17 cellular contexts compared by ENCODE assay signal in the genomic region with DNA sequence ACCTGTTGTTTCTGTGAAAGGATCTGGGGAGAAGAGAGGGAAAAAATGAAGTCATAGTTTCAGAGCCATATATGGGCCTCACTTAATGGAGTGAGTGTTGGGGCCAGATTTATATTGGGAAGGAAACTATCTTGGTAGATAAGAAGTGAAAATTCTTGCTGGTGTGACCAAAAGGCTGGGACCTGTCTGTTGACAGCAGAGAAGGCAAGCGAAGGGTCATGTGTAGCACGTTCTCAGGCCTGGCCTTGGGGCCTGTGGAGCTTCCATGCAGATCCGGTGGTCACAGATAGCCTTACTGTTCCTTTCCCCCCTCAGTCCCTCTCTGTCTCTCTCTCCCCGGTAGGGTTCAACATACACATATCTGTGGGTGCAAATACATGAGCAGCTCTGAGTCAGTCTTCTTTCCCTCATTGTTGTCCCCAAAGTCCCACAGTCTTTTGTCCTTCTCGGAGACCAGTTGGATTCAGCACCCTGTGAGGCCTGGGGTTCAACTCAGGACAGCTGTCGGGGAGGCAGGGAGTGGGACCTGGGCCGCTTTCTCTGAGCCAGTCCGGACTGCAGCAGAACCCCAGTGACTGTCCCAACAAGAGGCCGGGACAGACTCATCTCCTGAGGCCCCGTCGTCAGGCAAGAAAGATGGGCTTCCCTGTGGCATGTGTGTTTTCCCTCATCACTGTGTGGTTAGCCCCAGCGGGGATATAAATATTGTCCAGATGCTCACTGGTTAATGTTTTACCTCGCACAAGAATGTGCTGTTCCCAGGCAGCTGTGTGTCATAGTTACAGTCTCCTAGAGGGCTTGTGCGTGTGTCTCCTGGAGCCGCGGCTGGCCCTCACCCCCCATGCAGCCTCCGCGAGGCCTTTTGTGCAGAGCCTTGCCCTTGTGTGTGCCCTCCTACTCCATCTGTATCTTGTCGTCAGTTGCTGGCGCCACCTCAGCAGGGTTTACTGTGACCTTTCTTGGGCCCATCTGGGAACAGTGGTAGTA. TPM values are rescaled to one million over a fixed set of nuclear protein-coding genes. Genes with fewer than 3 reads are reported as not detected.
DNase-seq lines count a peak whose midpoint lies in the region; ATAC-seq, FAIRE-seq and TF ChIP-seq lines count a peak whose summit lies in the region.
"Had no signal": no experiment of that assay in that cellular context is flagged by ENCODE, and none has a peak within 500 bp of the region (broad histone marks: within the 10 kb centered on the region; RNA-seq: fewer than 3 reads in every experiment).

No MANE protein-coding gene starts in this region.

- peaks cover 9 to 10% of the 10 kb centered on the region in 2 donors for H3K4me1 Mint-ChIP-seq in natural killer cell

- no peaks in the 10 kb centered on the region for H3F3A ChIP-seq in smooth muscle cell (ENCODE audit: low read depth)

- no peak overlapping the region for H3K4me3 Mint-ChIP-seq in natural killer cell
- H3K4me3 Mint-ChIP-seq: activated B cell treated with CpG ODN at 0.5 μM for 24 hours had no signal

- H3K4me2 ChIP-seq in K562 (ENCODE audit: insufficient read depth, low read length), result no peak overlapping the region
- H3K4me2 ChIP-seq in smooth muscle cell, result peak overlapping the region; percentile 66

- H3K27me3 ChIP-seq in K562 (ENCODE audit: control insufficient read depth in 2 of 2, insufficient read depth in 2 of 2, low read length in 2 of 2) (no peaks in the 10 kb centered on the region), kidney epithelial cell (ENCODE audit: control insufficient read depth, insufficient read depth, low read length) (no peaks in the 10 kb centered on the region), smooth muscle cell (ENCODE audit: low read depth) (no peaks in the 10 kb centered on the region)

- H3K9me1 ChIP-seq in K562 (ENCODE audit: control insufficient read depth, insufficient read depth, low read length), result no peaks in the 10 kb centered on the region

- H3K36me3 ChIP-seq in K562 (ENCODE audit: control insufficient read depth, insufficient read depth, low read length), result no peaks in the 10 kb centered on the region
- H3K36me3 ChIP-seq in kidney epithelial cell (ENCODE audit: control insufficient read depth, insufficient read depth, low read length), result no peaks in the 10 kb centered on the region
- no peaks in the 10 kb centered on the region for H3K36me3 ChIP-seq in smooth muscle cell (ENCODE audit: low read depth)

- BruUV-seq in K562 (replicated peaks; lab: Mats Ljungman, UMichigan), result no TSS peak

- H3K9me3 Mint-ChIP-seq in natural killer cell, result no peaks in the 10 kb centered on the region
- H3K9me3 Mint-ChIP-seq: activated B cell treated with CpG ODN at 0.5 μM for 24 hours had no signal

- DNase-seq in NCI-H1417 (lab: John Stamatoyannopoulos, UW) (peak in 2 of 3 experiments; percentile 19 to 53), NCI-H1417 treated with DMSO at 0.1 percent for 48 hours (lab: John Stamatoyannopoulos, UW) (no peak), K562 (ENCODE audit: extremely low read depth in 1 of 4, low spot score in 3 of 4) (no peak), kidney epithelial cell (ENCODE audit: low read depth) (peak; percentile 92), smooth muscle cell (lab: John Stamatoyannopoulos, UW; ENCODE audit: unreplicated experiment) (peak; percentile 3), natural killer cell (no peak)
- no peak for DNase-seq in activated effector memory CD4-positive, alpha-beta T cell treated with Interleukin-2 at 50 U/mL for 16 hours
- DNase-seq: activated B cell treated with CpG ODN at 0.5 μM for 24 hours; activated T-cell treated with anti-CD3 and anti-CD28 coated beads, Interleukin-2, amount 50 U/mL, for 1 hour; erythroblast; Kasumi-1; NCI-H524 treated with DMSO at 0.1 percent for 48 hours; occipital lobe; stimulated activated CD4-positive, alpha-beta T cell treated with anti-CD3 and anti-CD28 coated beads, Interleukin-4, amount 100 ng/mL, for 1 hour had no signal

- 81% methylated on average over 19 of the region's 20 CpGs for WGBS in K562 (ENCODE audit: insufficient coverage, low coverage, missing lambda C conversion rate)
- WGBS in smooth muscle cell (ENCODE audit: low lambda C conversion rate), result 40% methylated on average over 20 of the region's 20 CpGs

- H3K4me1 ChIP-seq in K562 (replicated peaks in 1 of 2; ENCODE audit: control insufficient read depth in 2 of 2, insufficient read depth in 2 of 2, low read length in 2 of 2) (peaks cover 7 to 9% of the 10 kb centered on the region in 2 experiments; a peak in 4 of 5 replicates), smooth muscle cell (ENCODE audit: low read depth) (peaks cover 4% of the 10 kb centered on the region)

- FAIRE-seq in K562 (lab: Jason Lieb, UNC), result no peak

- H3K27ac Mint-ChIP-seq in natural killer cell, result no peak overlapping the region
- H3K27ac Mint-ChIP-seq: activated B cell treated with CpG ODN at 0.5 μM for 24 hours had no signal

- TF ChIP-seq POLR2A in K562 (conservative IDR thresholded peaks at IDR 0.05), result no peak

- no peaks in the 10 kb centered on the region for H4K20me1 ChIP-seq in K562 (replicated peaks; ENCODE audit: control insufficient read depth, insufficient read depth, low read length)
- no peaks in the 10 kb centered on the region for H4K20me1 ChIP-seq in smooth muscle cell (ENCODE audit: low read depth)

- ATAC-seq in K562 (peak; percentile 13), GM18861 (IDR thresholded peaks at IDR 0.05; ENCODE audit: unreplicated experiment) (no peak), natural killer cell (no peak)

- peak overlapping the region in 1 of 2 experiments; percentile 71; a peak in 2 of 4 replicates for H3K9ac ChIP-seq in K562 (ENCODE audit: insufficient read depth in 1 of 2, low read depth in 2 of 2, low read length in 2 of 2)
- peak overlapping the region; percentile 18 for H3K9ac ChIP-seq in smooth muscle cell (ENCODE audit: low read depth)

- TF ChIP-seq CTCF in K562 (IDR thresholded peaks at IDR 0.05 in 2 of 3, conservative IDR thresholded peaks at IDR 0.05 in 1 of 3; ENCODE audit: insufficient read depth in 2 of 3, low read depth in 1 of 3, low read length in 3 of 3), result no peak
- TF ChIP-seq CTCF in kidney epithelial cell (IDR thresholded peaks at IDR 0.05; ENCODE audit: insufficient read depth, low read length, poor library complexity, severe bottlenecking), result no peak
- TF ChIP-seq CTCF in smooth muscle cell (IDR thresholded peaks at IDR 0.05; ENCODE audit: borderline replicate concordance, insufficient read depth, poor library complexity, severe bottlenecking), result no peak
- no peak for TF ChIP-seq CTCF in natural killer cell (IDR thresholded peaks at IDR 0.05)

- POLR2A ChIA-PET in K562 (lab: Yijun Ruan, JAX), result interaction anchor here (0.6 to 1.2 kb wide), 2 partner anchors 14 to 16 kb away, joined by 4 read pairs; no protein-coding TSS in a partner anchor

- no peaks in the 10 kb centered on the region for H3K36me3 Mint-ChIP-seq in natural killer cell

- H3K4me3 ChIP-seq in K562 (no peak overlapping the region), kidney epithelial cell (ENCODE audit: low read depth, low read length) (no peak overlapping the region), smooth muscle cell (no peak overlapping the region)
- H3K4me3 ChIP-seq: SK-N-MC had no signal

- no peaks in the 10 kb centered on the region for H3K9me3 ChIP-seq in K562 (replicated peaks; ENCODE audit: control insufficient read depth, insufficient read depth, low read depth, low read length)
- H3K9me3 ChIP-seq in smooth muscle cell (replicated peaks; ENCODE audit: low read depth), result no peaks in the 10 kb centered on the region

- TF ChIP-seq RAD21 in K562 (CRISPR knock-in tag; conservative IDR thresholded peaks at IDR 0.05 in 1 of 2, IDR thresholded peaks at IDR 0.05 in 1 of 2), result no peak

- H3K79me2 ChIP-seq in K562 (ENCODE audit: control insufficient read depth, insufficient read depth, low read length) (peaks cover under 1% of the 10 kb centered on the region; the same call in 1 of the 3 replicates), smooth muscle cell (ENCODE audit: low read depth) (no peaks in the 10 kb centered on the region)

- no peak overlapping the region for H3K27ac ChIP-seq in K562 (ENCODE audit: extremely low read depth, low read depth, low read length)
- peak overlapping the region; percentile 29 for H3K27ac ChIP-seq in smooth muscle cell (ENCODE audit: low read depth)
- H3K27ac ChIP-seq: 22Rv1, SK-N-MC had no signal

- H2AFZ ChIP-seq in K562 (ENCODE audit: low read depth, low read length), result no peak overlapping the region
- H2AFZ ChIP-seq in smooth muscle cell (ENCODE audit: low read depth), result no peak overlapping the region

- CTCF ChIA-PET in K562 (lab: Yijun Ruan, JAX; ENCODE audit: low intra/inter-chr PET ratio), result interaction anchor here (0.6 kb wide), 1 partner anchor 97 kb away, joined by 3 read pairs; no protein-coding TSS in a partner anchor

- intact Hi-C loops in K562 (cut with micrococcal nuclease), result no loop called here
- intact Hi-C loops in natural killer cell (cut with micrococcal nuclease), result no loop called here

- in situ Hi-C loops in K562 (cut with MboI), result no loop called here

- H3K27me3 Mint-ChIP-seq in natural killer cell (ENCODE audit: low read depth in 2 of 2), result no peaks in the 10 kb centered on the region
- H3K27me3 Mint-ChIP-seq: activated B cell treated with CpG ODN at 0.5 μM for 24 hours had no signal

- TF ChIP-seq EP300 in K562 (IDR thresholded peaks at IDR 0.05; ENCODE audit: low read length), result no peak

TF ChIP-seq in K562, 482 proteins besides CTCF, POLR2A, EP300 and RAD21 (continues in another document):
- TF ChIP-seq SRF (CRISPR knock-in tag; IDR thresholded peaks at IDR 0.05), result peak in 1 of 2 experiments; percentile 85; a peak in 1 of 4 replicates

RNA-seq across cellular contexts. Expression of gene PPP1R14C, which starts 34.7 kb away (rescaled TPM):
- total RNA-seq in K562 (2011; cell fraction: chromatin; rRNA removed; ENCODE audit: low replicate concordance), result 4.2 and 9.2 TPM in 2 replicates
- 3.2 and 3.8 TPM in 2 replicates for total RNA-seq in K562 (2011; cell fraction: nucleolus; rRNA removed)
- 9.5 and 13.9 TPM in 2 replicates for total RNA-seq in K562 (2011; cell fraction: nucleoplasm; rRNA removed)
- total RNA-seq in K562 (2014; rRNA removed) (10.1 and 11.6 TPM in 2 replicates), K562 (2014; rRNA removed; fragmentation: Illumina TruSeq; extraction: Trizol) (13.0 and 15.7 TPM in 2 replicates), K562 (2015; rRNA removed; fragmentation: Illumina TruSeq; extraction: Trizol) (3.8 and 4.5 TPM in 2 replicates), K562 (2021) (14.1 and 15.6 TPM in 2 replicates), kidney epithelial cell (37.0 and 45.5 TPM in 2 replicates), smooth muscle cell (7.1 and 7.9 TPM in 2 replicates), natural killer cell (not detected)
- polyA plus RNA-seq in K562 (2011; rRNA removed) (16.6 and 21.9 TPM in 2 replicates), K562 (2014; fragmentation: Illumina TruSeq; extraction: Trizol) (11.9 and 12.2 TPM in 2 replicates), K562 (2014; fragmentation: Nextera tagmentation; extraction: Ambion mirVana) (10 to 100 TPM in 1 of 2 experiments, 1 to 10 TPM in 1; 8.1 to 14.5 TPM), K562 (2014; rRNA removed) (9.7 and 11.7 TPM in 2 replicates), smooth muscle cell (2.6 and 11.1 TPM in 2 replicates)
- polyA plus RNA-seq in K562 (2011; cell fraction: cytosol; rRNA removed), result 6.1 and 15.7 TPM in 2 replicates
- 3.4 and 8.0 TPM in 2 replicates for polyA plus RNA-seq in K562 (2011; cell fraction: nucleus; rRNA removed)
- 7.3 and 8.7 TPM in 2 replicates for polyA plus RNA-seq in K562 (2012)
- 13.8 and 22.7 TPM in 2 replicates for polyA minus RNA-seq in K562 (2011; rRNA and poly(A)+ RNA removed)
- polyA minus RNA-seq in K562 (2011; cell fraction: cytosol; rRNA and poly(A)+ RNA removed), result 5.2 and 5.3 TPM in 2 replicates
- 2.8 and 5.3 TPM in 2 replicates for polyA minus RNA-seq in K562 (2011; cell fraction: nucleus; rRNA and poly(A)+ RNA removed)

Comparison
In these comparisons a context has a peak if more than half of its experiments do, and no peak if none do; other contexts are left out.
1. DNase-seq: peak in NCI-H1417 (2 of 3), kidney epithelial cell (single experiment) and smooth muscle cell (single experiment); none in NCI-H1417 treated with DMSO at 0.1 percent for 48 hours (single experiment), K562 (0 of 4), natural killer cell (single experiment) and activated effector memory CD4-positive, alpha-beta T cell treated with Interleukin-2 at 50 U/mL for 16 hours (single experiment).